ENCODE assay signal across 8 cellular contexts in genomic region chr2:45024600-45025291, GRCh38. TPM values are rescaled to one million over a fixed set of nuclear protein-coding genes. Genes with fewer than 3 reads are reported as not detected.
A peak's percentile ranks its signal among the peaks of the same experiment; 100 is the strongest.
DNase-seq lines count a peak whose midpoint lies in the region; TF ChIP-seq lines count a peak whose summit lies in the region.

No MANE protein-coding gene starts in this region.

- DNase-seq in NCI-H446 treated with DMSO at 0.1 percent for 48 hours (lab: John Stamatoyannopoulos, UW) (peak; percentile 44), epithelial cell of esophagus (ENCODE audit: low read depth) (peak; percentile 83), pulmonary artery endothelial cell (ENCODE audit: low read depth, low spot score) (peak; percentile 66), activated gamma-delta T cell (lab: John Stamatoyannopoulos, UW) (no peak), activated T-cell treated with anti-CD3 and anti-CD28 coated beads for 4 hours (no peak)
- no peak for DNase-seq in stimulated activated CD4-positive, alpha-beta T cell treated with anti-CD3 and anti-CD28 coated beads, Interleukin-2, amount 100 ng/mL, for 24 hours
- DNase-seq in stimulated activated naive CD4-positive, alpha-beta T cell treated with Interleukin-2 at 50 U/mL for 16 hours (lab: John Stamatoyannopoulos, UW), result no peak

- no peak overlapping the region for H3K4me3 ChIP-seq in epithelial cell of esophagus (ENCODE audit: low read length)

- peak; percentile 34 for TF ChIP-seq CTCF in GM12874 (IDR thresholded peaks at IDR 0.05; ENCODE audit: insufficient read depth, low read depth, low read length)
- peak; percentile 39 for TF ChIP-seq CTCF in epithelial cell of esophagus (IDR thresholded peaks at IDR 0.05; ENCODE audit: insufficient read depth, low read depth, low read length, missing control alignments)

RNA-seq across cellular contexts. Expression of gene SIX2, which starts 15.5 kb away (rescaled TPM):
- 0.14 and 0.20 TPM in 2 replicates for total RNA-seq in pulmonary artery endothelial cell

Comparison
In these comparisons a context has a peak if more than half of its experiments do, and no peak if none do; other contexts are left out.
1. DNase-seq: peak in NCI-H446 treated with DMSO at 0.1 percent for 48 hours (single experiment), epithelial cell of esophagus (single experiment) and pulmonary artery endothelial cell (single experiment); none in stimulated activated CD4-positive, alpha-beta T cell treated with anti-CD3 and anti-CD28 coated beads, Interleukin-2, amount 100 ng/mL, for 24 hours (0 of 2), stimulated activated naive CD4-positive, alpha-beta T cell treated with Interleukin-2 at 50 U/mL for 16 hours (single experiment), activated gamma-delta T cell (single experiment) and activated T-cell treated with anti-CD3 and anti-CD28 coated beads for 4 hours (single experiment).